ENCODE assay signal across 36 cellular contexts in genomic region chr6:127489248-127489647, GRCh38. TPM values are rescaled to one million over a fixed set of nuclear protein-coding genes. Genes with fewer than 3 reads are reported as not detected.
"Had no signal": no experiment of that assay in that cellular context is flagged by ENCODE, and none has a peak within 500 bp of the region (broad histone marks: within the 10 kb centered on the region; RNA-seq: fewer than 3 reads in every experiment).

No MANE protein-coding gene starts in this region.

- H3K4me3 ChIP-seq: MG63 had no signal

- H3K36me3 ChIP-seq: MG63 had no signal

- H3K27me3 ChIP-seq: MG63 had no signal

- DNase-seq: Karpas-422, Kasumi-1, MG63, MM.1S, MV-4-11, NCI-H1048, NCI-H1092, NCI-H1092 treated with DMSO at 0.1 percent for 48 hours, NCI-H1105, NCI-H1105 treated with DMSO at 0.1 percent for 48 hours, NCI-H1417, NCI-H1417 treated with DMSO at 0.1 percent for 48 hours, NCI-H1436, NCI-H1436 treated with DMSO at 0.1 percent for 48 hours, NCI-H146, NCI-H1694, NCI-H1694 treated with DMSO at 0.1 percent for 48 hours, NCI-H187, NCI-H187 treated with DMSO at 0.1 percent for 48 hours, NCI-H1930, NCI-H2029, NCI-H2029 treated with DMSO at 0.1 percent for 48 hours, NCI-H2081, NCI-H2081 treated with DMSO at 0.1 percent for 48 hours, NCI-H2107, NCI-H2171, NCI-H2171 treated with DMSO at 0.1 percent for 48 hours, NCI-H2227 treated with DMSO at 0.1 percent for 48 hours, NCI-H226, NCI-H345, NCI-H446, NCI-H446 treated with DMSO at 0.1 percent for 48 hours, NCI-H510A, NCI-H510A treated with DMSO at 0.1 percent for 48 hours had no signal

- H3K9me3 ChIP-seq: MG63 had no signal

RNA-seq across cellular contexts. Expression of gene KIAA0408, which starts 30.1 kb away (rescaled TPM):
- total RNA-seq: MCF 10A, NCI-H460 had no signal
